Comparison of ENCODE assay signal across 19 cellular contexts in the genomic region with DNA sequence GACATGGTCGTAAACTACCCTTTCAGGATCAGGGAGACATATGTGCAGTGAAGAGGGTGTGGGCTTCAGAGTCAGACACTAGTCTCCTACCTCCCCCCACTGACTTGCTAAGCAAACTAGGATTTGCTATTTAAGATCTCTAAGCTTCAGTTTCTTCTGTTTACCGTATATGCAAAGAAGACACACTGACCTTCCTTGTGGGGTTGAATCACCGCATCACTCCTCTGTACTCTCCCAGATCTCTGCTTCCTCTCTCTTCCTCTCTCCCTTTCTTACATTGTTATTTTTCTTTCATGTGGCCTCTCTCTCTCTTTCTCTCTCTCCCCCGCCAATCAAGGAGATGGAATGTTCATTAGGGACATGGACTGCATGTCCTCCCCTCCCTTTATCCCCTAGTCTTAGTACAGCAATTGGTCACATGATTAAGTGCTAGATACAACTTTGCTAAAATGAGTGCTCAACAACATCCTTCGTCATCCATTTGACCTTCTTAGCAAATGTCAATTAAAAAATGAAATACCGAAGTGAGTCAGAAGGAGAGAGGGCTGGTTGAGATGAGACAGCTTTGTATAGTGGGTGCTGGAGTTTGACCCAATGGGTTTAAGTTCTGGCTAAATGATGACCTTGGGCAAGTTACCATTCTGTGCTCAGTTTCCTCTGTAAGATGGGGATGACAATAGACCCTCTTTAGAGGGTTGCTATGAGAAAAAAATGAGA.
DNase-seq lines count a peak whose midpoint lies in the region; ATAC-seq and TF ChIP-seq lines count a peak whose summit lies in the region.
"Had no signal": no experiment of that assay in that cellular context is flagged by ENCODE, and none has a peak within 500 bp of the region (broad histone marks: within the 10 kb centered on the region; RNA-seq: fewer than 3 reads in every experiment).

No MANE protein-coding gene starts in this region.

- no peak overlapping the region for H3K4me3 Mint-ChIP-seq in endodermal cell
- H3K4me3 Mint-ChIP-seq: activated naive CD8-positive, alpha-beta T cell treated with anti-CD3 and anti-CD28 coated beads, Interleukin-2, amount 10 ng/mL, durations not matched to agents 7 days and 5 days; activated T-cell treated with anti-CD3 and anti-CD28 coated beads, Interleukin-2, amount 50 U/mL, for 4 hours; immature natural killer cell had no signal

- no peaks in the 10 kb centered on the region for H4K20me1 ChIP-seq in Karpas-422 (ENCODE audit: insufficient read depth, low read depth, low read length)
- no peaks in the 10 kb centered on the region for H4K20me1 ChIP-seq in smooth muscle cell (ENCODE audit: low read depth)

- H3K27ac ChIP-seq in Karpas-422 (ENCODE audit: low read length) (no peak overlapping the region), endodermal cell (ENCODE audit: low read depth, low read length) (no peak overlapping the region), smooth muscle cell (ENCODE audit: low read depth) (peak overlapping the region; percentile 43), coronary artery (no peak overlapping the region)
- H3K27ac ChIP-seq: GM23248, KMS-11, neutrophil, thoracic aorta had no signal

- no peaks in the 10 kb centered on the region for H3K27me3 ChIP-seq in Karpas-422 (ENCODE audit: low read length)
- no peaks in the 10 kb centered on the region for H3K27me3 ChIP-seq in endodermal cell (ENCODE audit: control insufficient read depth, insufficient read depth, low read length, poor library complexity, severe bottlenecking)
- no peaks in the 10 kb centered on the region for H3K27me3 ChIP-seq in smooth muscle cell (ENCODE audit: low read depth)

- no peaks in the 10 kb centered on the region for H3K9me2 ChIP-seq in Karpas-422 (replicated peaks; ENCODE audit: insufficient read depth, low read length)

- peaks cover 12% of the 10 kb centered on the region for H3K4me1 Mint-ChIP-seq in endodermal cell
- H3K4me1 Mint-ChIP-seq: immature natural killer cell had no signal

- TF ChIP-seq CTCF in endodermal cell (conservative IDR thresholded peaks at IDR 0.05), result no peak
- TF ChIP-seq CTCF in smooth muscle cell (IDR thresholded peaks at IDR 0.05; ENCODE audit: borderline replicate concordance, insufficient read depth, poor library complexity, severe bottlenecking), result no peak
- no peak for TF ChIP-seq CTCF in coronary artery (IDR thresholded peaks at IDR 0.05)

- H3K79me2 ChIP-seq in Karpas-422 (ENCODE audit: low read length), result no peaks in the 10 kb centered on the region
- no peaks in the 10 kb centered on the region for H3K79me2 ChIP-seq in smooth muscle cell (ENCODE audit: low read depth)

- H3K4me3 ChIP-seq in Karpas-422 (ENCODE audit: low read length) (no peak overlapping the region), endodermal cell (ENCODE audit: low read length) (no peak overlapping the region), smooth muscle cell (no peak overlapping the region), coronary artery (no peak overlapping the region)
- H3K4me3 ChIP-seq: GM23248, thoracic aorta had no signal

- H3F3A ChIP-seq in smooth muscle cell (ENCODE audit: low read depth), result peaks cover 11% of the 10 kb centered on the region

- peak overlapping the region; percentile 9 for H3K27ac Mint-ChIP-seq in endodermal cell
- H3K27ac Mint-ChIP-seq: activated naive CD8-positive, alpha-beta T cell treated with anti-CD3 and anti-CD28 coated beads, Interleukin-2, amount 10 ng/mL, durations not matched to agents 7 days and 5 days; immature natural killer cell had no signal

- H3K9me3 ChIP-seq in Karpas-422 (ENCODE audit: low read length), result no peaks in the 10 kb centered on the region
- no peaks in the 10 kb centered on the region for H3K9me3 ChIP-seq in endodermal cell (ENCODE audit: control insufficient read depth, low read length)
- H3K9me3 ChIP-seq in smooth muscle cell (replicated peaks; ENCODE audit: low read depth), result no peaks in the 10 kb centered on the region
- H3K9me3 ChIP-seq: neutrophil, thoracic aorta had no signal

- H3K9ac ChIP-seq in Karpas-422 (ENCODE audit: low read length) (no peak overlapping the region), endodermal cell (ENCODE audit: extremely low read depth, low read length, poor library complexity, severe bottlenecking) (no peak overlapping the region), smooth muscle cell (ENCODE audit: low read depth) (no peak overlapping the region)
- H3K9ac ChIP-seq: GM23248, KMS-11 had no signal

- peaks cover 24% of the 10 kb centered on the region for H3K4me1 ChIP-seq in Karpas-422 (ENCODE audit: low read length)
- peaks cover 12% of the 10 kb centered on the region for H3K4me1 ChIP-seq in endodermal cell (ENCODE audit: control insufficient read depth, insufficient read depth, low read length)
- peaks cover 12% of the 10 kb centered on the region for H3K4me1 ChIP-seq in smooth muscle cell (ENCODE audit: low read depth)

- no peaks in the 10 kb centered on the region for H3K36me3 Mint-ChIP-seq in endodermal cell (ENCODE audit: low read depth)
- H3K36me3 Mint-ChIP-seq: activated naive CD8-positive, alpha-beta T cell treated with anti-CD3 and anti-CD28 coated beads, Interleukin-2, amount 10 ng/mL, durations not matched to agents 7 days and 5 days; immature natural killer cell had no signal

- no peaks in the 10 kb centered on the region for H3K9me3 Mint-ChIP-seq in endodermal cell
- H3K9me3 Mint-ChIP-seq: activated naive CD8-positive, alpha-beta T cell treated with anti-CD3 and anti-CD28 coated beads, Interleukin-2, amount 10 ng/mL, durations not matched to agents 7 days and 5 days; activated T-cell treated with anti-CD3 and anti-CD28 coated beads, Interleukin-2, amount 50 U/mL, for 4 hours; immature natural killer cell had no signal

- H3K36me3 ChIP-seq in Karpas-422 (ENCODE audit: insufficient read depth, low read length) (no peaks in the 10 kb centered on the region), endodermal cell (ENCODE audit: control insufficient read depth, insufficient read depth, low read length) (no peaks in the 10 kb centered on the region), smooth muscle cell (ENCODE audit: low read depth) (no peaks in the 10 kb centered on the region)
- H3K36me3 ChIP-seq: neutrophil, thoracic aorta had no signal

- 90 to 91% methylated on average over 6 of the region's 6 CpGs for WGBS in endodermal cell (ENCODE audit: insufficient coverage in 1 of 2, insufficient read length in 1 of 2), 2 experiments
- WGBS in smooth muscle cell (ENCODE audit: low lambda C conversion rate), result 51% methylated on average over 6 of the region's 6 CpGs

- ATAC-seq in GM18498 (IDR thresholded peaks at IDR 0.05; ENCODE audit: unreplicated experiment), result no peak

- DNase-seq in HCEC 1CT (peak; percentile 83), Karpas-422 (no peak), endodermal cell (no peak), smooth muscle cell (lab: John Stamatoyannopoulos, UW; ENCODE audit: unreplicated experiment) (no peak), NCI-H2107 (lab: John Stamatoyannopoulos, UW) (no peak), coronary artery (ENCODE audit: low spot score) (no peak)
- DNase-seq: activated naive CD8-positive, alpha-beta T cell treated with anti-CD3 and anti-CD28 coated beads, Interleukin-2, amount 10 ng/mL, durations not matched to agents 7 days and 5 days; activated T-cell treated with anti-CD3 and anti-CD28 coated beads, Interleukin-2, amount 50 U/mL, for 4 hours; AML-193; GM23248; immature natural killer cell; NCI-H1930; NCI-H510A; stimulated activated CD4-positive, alpha-beta T cell treated with anti-CD3 and anti-CD28 coated beads, Interleukin-12 subunit alpha, Interleukin-12 subunit beta, amount 100 ng/mL, for 4 hours; stimulated activated CD8-positive, alpha-beta memory T cell treated with anti-CD3 and anti-CD28 coated beads, Interleukin-4, amount 100 ng/mL, for 48 hours had no signal

- H3K4me2 ChIP-seq in Karpas-422 (ENCODE audit: low read depth, low read length, poor library complexity, severe bottlenecking), result peak overlapping the region; percentile 39
- H3K4me2 ChIP-seq in smooth muscle cell, result peak overlapping the region; percentile 54
- H3K4me2 ChIP-seq: KMS-11 had no signal

- no peaks in the 10 kb centered on the region for H3K27me3 Mint-ChIP-seq in endodermal cell (ENCODE audit: insufficient read depth)

- H2AFZ ChIP-seq in Karpas-422 (ENCODE audit: low read length), result no peak overlapping the region
- peak overlapping the region; percentile 57 for H2AFZ ChIP-seq in smooth muscle cell (ENCODE audit: low read depth)
- H2AFZ ChIP-seq: GM23248 had no signal
